1 cellular context compared by ENCODE assay signal in the genomic region with DNA sequence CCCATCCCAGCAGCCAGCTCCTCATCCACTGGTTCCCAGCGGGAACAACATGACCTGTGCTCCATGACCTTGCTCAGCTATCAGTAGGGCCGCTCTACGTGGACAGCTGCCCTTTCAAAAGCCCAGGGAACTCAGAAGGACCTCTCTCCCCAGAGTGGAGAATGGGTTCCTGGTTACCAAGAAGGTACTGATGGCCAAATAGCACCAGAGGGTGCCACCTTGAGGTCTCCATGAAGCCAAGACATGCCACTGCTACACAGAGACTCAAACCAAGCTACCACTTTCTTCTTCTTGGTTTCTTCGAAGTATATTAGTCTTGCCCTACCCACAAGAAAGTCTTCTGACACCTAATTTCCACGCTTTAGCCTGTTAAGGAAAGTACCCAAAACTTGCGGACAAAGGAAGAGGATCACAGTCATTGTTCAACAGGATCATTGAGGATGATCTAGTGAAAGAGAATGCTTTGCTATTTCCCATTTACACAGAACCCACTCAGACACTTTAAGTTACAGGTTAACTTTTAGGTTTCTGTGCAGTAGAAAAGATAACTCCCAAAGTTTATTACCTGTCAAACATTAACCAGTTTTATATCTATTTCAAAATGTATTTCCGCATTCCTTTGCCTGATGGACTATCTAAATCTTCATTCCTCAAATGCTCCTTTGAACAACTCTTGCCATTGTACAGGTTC.
A peak's percentile ranks its signal among the peaks of the same experiment; 100 is the strongest.
TF ChIP-seq lines count a peak whose summit lies in the region.

No MANE protein-coding gene starts in this region.

TF ChIP-seq in HepG2, 621 proteins besides CTCF, POLR2A, EP300 and RAD21 (continued from another document and continues in another):
- TF ChIP-seq, protein P1, sequence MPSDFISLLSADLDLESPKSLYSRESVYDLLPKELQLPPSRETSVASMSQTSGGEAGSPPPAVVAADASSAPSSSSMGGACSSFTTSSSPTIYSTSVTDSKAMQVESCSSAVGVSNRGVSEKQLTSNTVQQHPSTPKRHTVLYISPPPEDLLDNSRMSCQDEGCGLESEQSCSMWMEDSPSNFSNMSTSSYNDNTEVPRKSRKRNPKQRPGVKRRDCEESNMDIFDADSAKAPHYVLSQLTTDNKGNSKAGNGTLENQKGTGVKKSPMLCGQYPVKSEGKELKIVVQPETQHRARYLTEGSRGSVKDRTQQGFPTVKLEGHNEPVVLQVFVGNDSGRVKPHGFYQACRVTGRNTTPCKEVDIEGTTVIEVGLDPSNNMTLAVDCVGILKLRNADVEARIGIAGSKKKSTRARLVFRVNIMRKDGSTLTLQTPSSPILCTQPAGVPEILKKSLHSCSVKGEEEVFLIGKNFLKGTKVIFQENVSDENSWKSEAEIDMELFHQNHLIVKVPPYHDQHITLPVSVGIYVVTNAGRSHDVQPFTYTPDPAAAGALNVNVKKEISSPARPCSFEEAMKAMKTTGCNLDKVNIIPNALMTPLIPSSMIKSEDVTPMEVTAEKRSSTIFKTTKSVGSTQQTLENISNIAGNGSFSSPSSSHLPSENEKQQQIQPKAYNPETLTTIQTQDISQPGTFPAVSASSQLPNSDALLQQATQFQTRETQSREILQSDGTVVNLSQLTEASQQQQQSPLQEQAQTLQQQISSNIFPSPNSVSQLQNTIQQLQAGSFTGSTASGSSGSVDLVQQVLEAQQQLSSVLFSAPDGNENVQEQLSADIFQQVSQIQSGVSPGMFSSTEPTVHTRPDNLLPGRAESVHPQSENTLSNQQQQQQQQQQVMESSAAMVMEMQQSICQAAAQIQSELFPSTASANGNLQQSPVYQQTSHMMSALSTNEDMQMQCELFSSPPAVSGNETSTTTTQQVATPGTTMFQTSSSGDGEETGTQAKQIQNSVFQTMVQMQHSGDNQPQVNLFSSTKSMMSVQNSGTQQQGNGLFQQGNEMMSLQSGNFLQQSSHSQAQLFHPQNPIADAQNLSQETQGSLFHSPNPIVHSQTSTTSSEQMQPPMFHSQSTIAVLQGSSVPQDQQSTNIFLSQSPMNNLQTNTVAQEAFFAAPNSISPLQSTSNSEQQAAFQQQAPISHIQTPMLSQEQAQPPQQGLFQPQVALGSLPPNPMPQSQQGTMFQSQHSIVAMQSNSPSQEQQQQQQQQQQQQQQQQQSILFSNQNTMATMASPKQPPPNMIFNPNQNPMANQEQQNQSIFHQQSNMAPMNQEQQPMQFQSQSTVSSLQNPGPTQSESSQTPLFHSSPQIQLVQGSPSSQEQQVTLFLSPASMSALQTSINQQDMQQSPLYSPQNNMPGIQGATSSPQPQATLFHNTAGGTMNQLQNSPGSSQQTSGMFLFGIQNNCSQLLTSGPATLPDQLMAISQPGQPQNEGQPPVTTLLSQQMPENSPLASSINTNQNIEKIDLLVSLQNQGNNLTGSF (CRISPR knock-in tag; IDR thresholded peaks at IDR 0.05), result no peak
- TF ChIP-seq U2AF1 (optimal IDR thresholded peaks at IDR 0.05; ENCODE audit: low read depth, low read length) (no peak), FOXC1 (CRISPR knock-in tag; IDR thresholded peaks at IDR 0.05; ENCODE audit: borderline replicate concordance) (peak; percentile 24; the same call in 1 of the 2 replicates), WIZ (CRISPR knock-in tag; IDR thresholded peaks at IDR 0.05) (no peak), NCOA1 (CRISPR knock-in tag; IDR thresholded peaks at IDR 0.05) (no peak), ZNF460 (CRISPR knock-in tag; IDR thresholded peaks at IDR 0.05; ENCODE audit: borderline replicate concordance) (no peak), PLRG1 (conservative IDR thresholded peaks at IDR 0.05) (no peak), PRPF4 (IDR thresholded peaks at IDR 0.05; ENCODE audit: low read depth, low read length, poor library complexity, severe bottlenecking) (no peak), NFKBIZ (CRISPR knock-in tag; IDR thresholded peaks at IDR 0.05) (0 out of 2 replicates have a peak, but pooled peaks have one; percentile 23), EED (CRISPR knock-in tag; IDR thresholded peaks at IDR 0.05) (no peak), ZBTB20 (CRISPR knock-in tag; IDR thresholded peaks at IDR 0.05; ENCODE audit: borderline replicate concordance, low read depth) (no peak), RNF2 (conservative IDR thresholded peaks at IDR 0.05; ENCODE audit: low read depth) (no peak), SAFB2 (CRISPR knock-in tag; IDR thresholded peaks at IDR 0.05; ENCODE audit: borderline replicate concordance, low read depth) (no peak), ZNF33A (CRISPR knock-in tag; IDR thresholded peaks at IDR 0.05; ENCODE audit: borderline replicate concordance) (no peak), SIX4 (CRISPR knock-in tag; IDR thresholded peaks at IDR 0.05) (no peak), ZNF546 (CRISPR knock-in tag; conservative IDR thresholded peaks at IDR 0.05) (no peak), SALL1 (CRISPR knock-in tag; IDR thresholded peaks at IDR 0.05) (peak; percentile 37; the same call in 1 of the 2 replicates), ZSCAN30 (CRISPR knock-in tag; IDR thresholded peaks at IDR 0.05) (no peak), STAG1 (CRISPR knock-in tag; IDR thresholded peaks at IDR 0.05) (peak; percentile 12), JUNB (CRISPR knock-in tag; IDR thresholded peaks at IDR 0.05; ENCODE audit: borderline replicate concordance) (no peak), ZNF629 (CRISPR knock-in tag; conservative IDR thresholded peaks at IDR 0.05) (0 out of 2 replicates have a peak, but pooled peaks have one; percentile 14), NFIB (CRISPR knock-in tag; IDR thresholded peaks at IDR 0.05; ENCODE audit: borderline replicate concordance) (no peak), PITX1 (CRISPR knock-in tag; IDR thresholded peaks at IDR 0.05) (no peak), SKI (IDR thresholded peaks at IDR 0.05; ENCODE audit: partially characterized antibody) (no peak), PHF8 (CRISPR knock-in tag; IDR thresholded peaks at IDR 0.05) (no peak; the same call in 1 of the 2 replicates), KAT7 (CRISPR knock-in tag; IDR thresholded peaks at IDR 0.05; ENCODE audit: borderline replicate concordance) (no peak), CEBPB (IDR thresholded peaks at IDR 0.05; ENCODE audit: borderline replicate concordance, low read depth, low read length) (no peak), ZFP82 (CRISPR knock-in tag; IDR thresholded peaks at IDR 0.05; ENCODE audit: borderline replicate concordance) (no peak), TCF7L2 (IDR thresholded peaks at IDR 0.05; ENCODE audit: low read depth, low read length) (no peak), ZNF720 (CRISPR knock-in tag; IDR thresholded peaks at IDR 0.05) (no peak), ZNF614 (CRISPR knock-in tag; IDR thresholded peaks at IDR 0.05; ENCODE audit: borderline replicate concordance) (0 out of 2 replicates have a peak, but pooled peaks have one; percentile 40), ASH2L (IDR thresholded peaks at IDR 0.05; ENCODE audit: insufficient read length, low read depth, low read length) (peak; percentile 61)
- TF ChIP-seq, protein P2, sequence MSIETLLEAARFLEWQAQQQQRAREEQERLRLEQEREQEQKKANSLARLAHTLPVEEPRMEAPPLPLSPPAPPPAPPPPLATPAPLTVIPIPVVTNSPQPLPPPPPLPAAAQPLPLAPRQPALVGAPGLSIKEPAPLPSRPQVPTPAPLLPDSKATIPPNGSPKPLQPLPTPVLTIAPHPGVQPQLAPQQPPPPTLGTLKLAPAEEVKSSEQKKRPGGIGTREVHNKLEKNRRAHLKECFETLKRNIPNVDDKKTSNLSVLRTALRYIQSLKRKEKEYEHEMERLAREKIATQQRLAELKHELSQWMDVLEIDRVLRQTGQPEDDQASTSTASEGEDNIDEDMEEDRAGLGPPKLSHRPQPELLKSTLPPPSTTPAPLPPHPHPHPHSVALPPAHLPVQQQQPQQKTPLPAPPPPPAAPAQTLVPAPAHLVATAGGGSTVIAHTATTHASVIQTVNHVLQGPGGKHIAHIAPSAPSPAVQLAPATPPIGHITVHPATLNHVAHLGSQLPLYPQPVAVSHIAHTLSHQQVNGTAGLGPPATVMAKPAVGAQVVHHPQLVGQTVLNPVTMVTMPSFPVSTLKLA (IDR thresholded peaks at IDR 0.05), result no peak
- TF ChIP-seq, protein P3, sequence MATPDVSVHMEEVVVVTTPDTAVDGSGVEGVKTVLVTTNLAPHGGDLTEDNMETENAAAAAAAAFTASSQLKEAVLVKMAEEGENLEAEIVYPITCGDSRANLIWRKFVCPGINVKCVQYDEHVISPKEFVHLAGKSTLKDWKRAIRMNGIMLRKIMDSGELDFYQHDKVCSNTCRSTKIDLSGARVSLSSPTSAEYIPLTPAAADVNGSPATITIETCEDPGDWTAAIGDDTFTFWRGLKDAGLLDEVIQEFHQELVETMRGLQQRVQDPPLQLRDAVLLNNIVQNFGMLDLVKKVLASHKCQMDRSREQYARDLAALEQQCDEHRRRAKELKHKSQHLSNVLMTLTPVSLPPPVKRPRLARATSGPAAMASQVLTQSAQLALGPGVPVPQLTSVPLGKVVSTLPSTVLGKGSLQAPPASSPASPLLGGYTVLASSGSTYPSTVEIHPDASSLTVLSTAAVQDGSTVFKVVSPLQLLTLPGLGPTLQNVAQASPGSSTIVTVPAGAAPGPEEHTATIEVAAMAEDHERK (CRISPR knock-in tag; IDR thresholded peaks at IDR 0.05; ENCODE audit: low read depth), result no peak
- TF ChIP-seq, protein P4, sequence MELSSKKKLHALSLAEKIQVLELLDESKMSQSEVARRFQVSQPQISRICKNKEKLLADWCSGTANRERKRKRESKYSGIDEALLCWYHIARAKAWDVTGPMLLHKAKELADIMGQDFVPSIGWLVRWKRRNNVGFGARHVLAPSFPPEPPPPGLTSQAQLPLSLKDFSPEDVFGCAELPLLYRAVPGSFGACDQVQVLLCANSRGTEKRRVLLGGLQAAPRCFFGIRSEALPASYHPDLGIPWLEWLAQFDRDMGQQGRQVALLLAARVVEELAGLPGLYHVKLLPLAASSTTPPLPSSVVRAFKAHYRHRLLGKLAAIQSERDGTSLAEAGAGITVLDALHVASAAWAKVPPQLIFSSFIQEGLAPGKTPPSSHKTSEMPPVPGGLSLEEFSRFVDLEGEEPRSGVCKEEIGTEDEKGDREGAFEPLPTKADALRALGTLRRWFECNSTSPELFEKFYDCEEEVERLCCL (CRISPR knock-in tag; IDR thresholded peaks at IDR 0.05; ENCODE audit: borderline replicate concordance), result no peak
- TF ChIP-seq, protein P5, sequence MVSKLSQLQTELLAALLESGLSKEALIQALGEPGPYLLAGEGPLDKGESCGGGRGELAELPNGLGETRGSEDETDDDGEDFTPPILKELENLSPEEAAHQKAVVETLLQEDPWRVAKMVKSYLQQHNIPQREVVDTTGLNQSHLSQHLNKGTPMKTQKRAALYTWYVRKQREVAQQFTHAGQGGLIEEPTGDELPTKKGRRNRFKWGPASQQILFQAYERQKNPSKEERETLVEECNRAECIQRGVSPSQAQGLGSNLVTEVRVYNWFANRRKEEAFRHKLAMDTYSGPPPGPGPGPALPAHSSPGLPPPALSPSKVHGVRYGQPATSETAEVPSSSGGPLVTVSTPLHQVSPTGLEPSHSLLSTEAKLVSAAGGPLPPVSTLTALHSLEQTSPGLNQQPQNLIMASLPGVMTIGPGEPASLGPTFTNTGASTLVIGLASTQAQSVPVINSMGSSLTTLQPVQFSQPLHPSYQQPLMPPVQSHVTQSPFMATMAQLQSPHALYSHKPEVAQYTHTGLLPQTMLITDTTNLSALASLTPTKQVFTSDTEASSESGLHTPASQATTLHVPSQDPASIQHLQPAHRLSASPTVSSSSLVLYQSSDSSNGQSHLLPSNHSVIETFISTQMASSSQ (IDR thresholded peaks at IDR 0.05; ENCODE audit: low read depth), result peak; percentile 94
- TF ChIP-seq, protein P5 (CRISPR knock-in tag; IDR thresholded peaks at IDR 0.05; ENCODE audit: borderline replicate concordance), result peak; percentile 96; the same call in 1 of the 2 replicates
- TF ChIP-seq, protein P6, sequence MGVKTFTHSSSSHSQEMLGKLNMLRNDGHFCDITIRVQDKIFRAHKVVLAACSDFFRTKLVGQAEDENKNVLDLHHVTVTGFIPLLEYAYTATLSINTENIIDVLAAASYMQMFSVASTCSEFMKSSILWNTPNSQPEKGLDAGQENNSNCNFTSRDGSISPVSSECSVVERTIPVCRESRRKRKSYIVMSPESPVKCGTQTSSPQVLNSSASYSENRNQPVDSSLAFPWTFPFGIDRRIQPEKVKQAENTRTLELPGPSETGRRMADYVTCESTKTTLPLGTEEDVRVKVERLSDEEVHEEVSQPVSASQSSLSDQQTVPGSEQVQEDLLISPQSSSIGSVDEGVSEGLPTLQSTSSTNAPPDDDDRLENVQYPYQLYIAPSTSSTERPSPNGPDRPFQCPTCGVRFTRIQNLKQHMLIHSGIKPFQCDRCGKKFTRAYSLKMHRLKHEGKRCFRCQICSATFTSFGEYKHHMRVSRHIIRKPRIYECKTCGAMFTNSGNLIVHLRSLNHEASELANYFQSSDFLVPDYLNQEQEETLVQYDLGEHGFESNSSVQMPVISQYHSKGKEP (CRISPR knock-in tag; IDR thresholded peaks at IDR 0.05), result no peak
- TF ChIP-seq, protein P7, sequence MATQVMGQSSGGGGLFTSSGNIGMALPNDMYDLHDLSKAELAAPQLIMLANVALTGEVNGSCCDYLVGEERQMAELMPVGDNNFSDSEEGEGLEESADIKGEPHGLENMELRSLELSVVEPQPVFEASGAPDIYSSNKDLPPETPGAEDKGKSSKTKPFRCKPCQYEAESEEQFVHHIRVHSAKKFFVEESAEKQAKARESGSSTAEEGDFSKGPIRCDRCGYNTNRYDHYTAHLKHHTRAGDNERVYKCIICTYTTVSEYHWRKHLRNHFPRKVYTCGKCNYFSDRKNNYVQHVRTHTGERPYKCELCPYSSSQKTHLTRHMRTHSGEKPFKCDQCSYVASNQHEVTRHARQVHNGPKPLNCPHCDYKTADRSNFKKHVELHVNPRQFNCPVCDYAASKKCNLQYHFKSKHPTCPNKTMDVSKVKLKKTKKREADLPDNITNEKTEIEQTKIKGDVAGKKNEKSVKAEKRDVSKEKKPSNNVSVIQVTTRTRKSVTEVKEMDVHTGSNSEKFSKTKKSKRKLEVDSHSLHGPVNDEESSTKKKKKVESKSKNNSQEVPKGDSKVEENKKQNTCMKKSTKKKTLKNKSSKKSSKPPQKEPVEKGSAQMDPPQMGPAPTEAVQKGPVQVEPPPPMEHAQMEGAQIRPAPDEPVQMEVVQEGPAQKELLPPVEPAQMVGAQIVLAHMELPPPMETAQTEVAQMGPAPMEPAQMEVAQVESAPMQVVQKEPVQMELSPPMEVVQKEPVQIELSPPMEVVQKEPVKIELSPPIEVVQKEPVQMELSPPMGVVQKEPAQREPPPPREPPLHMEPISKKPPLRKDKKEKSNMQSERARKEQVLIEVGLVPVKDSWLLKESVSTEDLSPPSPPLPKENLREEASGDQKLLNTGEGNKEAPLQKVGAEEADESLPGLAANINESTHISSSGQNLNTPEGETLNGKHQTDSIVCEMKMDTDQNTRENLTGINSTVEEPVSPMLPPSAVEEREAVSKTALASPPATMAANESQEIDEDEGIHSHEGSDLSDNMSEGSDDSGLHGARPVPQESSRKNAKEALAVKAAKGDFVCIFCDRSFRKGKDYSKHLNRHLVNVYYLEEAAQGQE (IDR thresholded peaks at IDR 0.05; ENCODE audit: borderline replicate concordance in 1 of 2, low read depth in 1 of 2, low read length in 2 of 2), result 0 out of 4 replicates have a peak, but pooled peaks of 1 of the 2 experiments have one; percentile 14
